Comparison of ENCODE assay signal across 15 cellular contexts in the genomic region with DNA sequence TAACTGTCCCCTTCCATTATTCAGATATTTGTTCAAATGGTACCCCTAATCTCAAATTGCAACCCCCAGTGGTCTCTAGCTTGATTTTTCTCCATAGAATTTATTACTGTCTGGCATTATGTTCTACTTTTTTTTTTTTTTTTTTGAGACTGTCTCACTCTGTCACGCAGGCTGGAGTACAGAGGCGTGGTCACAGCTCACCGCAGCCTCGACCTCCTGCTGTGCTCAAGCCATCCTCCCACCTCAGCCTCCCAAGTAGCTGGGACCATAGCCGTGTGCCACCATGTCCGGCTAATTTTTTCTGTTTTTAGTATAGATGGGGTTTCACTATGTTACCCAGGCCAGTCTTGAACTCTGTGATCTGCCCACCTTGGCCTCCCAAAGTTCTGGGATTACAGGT. TPM values are rescaled to one million over a fixed set of nuclear protein-coding genes. Genes with fewer than 3 reads are reported as not detected.
DNase-seq lines count a peak whose midpoint lies in the region; ATAC-seq, FAIRE-seq and TF ChIP-seq lines count a peak whose summit lies in the region.
"Had no signal": no experiment of that assay in that cellular context is flagged by ENCODE, and none has a peak within 500 bp of the region (broad histone marks: within the 10 kb centered on the region; RNA-seq: fewer than 3 reads in every experiment).

No MANE protein-coding gene starts in this region.

- no peak for TF ChIP-seq CTCF in neural crest cell (conservative IDR thresholded peaks at IDR 0.05)
- TF ChIP-seq CTCF in Caco-2 (IDR thresholded peaks at IDR 0.05; ENCODE audit: insufficient read depth in 1 of 2, low read depth in 1 of 2, low read length in 1 of 2, severe bottlenecking in 1 of 2, unreplicated experiment in 1 of 2) = no peak

- H3K36me3 Mint-ChIP-seq in CD8-positive, alpha-beta memory T cell = peaks cover 0 to 17% (median under 1%) of the 10 kb centered on the region in 3 donors
- peaks cover 22% of the 10 kb centered on the region for H3K36me3 Mint-ChIP-seq in activated CD8-positive, alpha-beta T cell treated with anti-CD3 and anti-CD28 coated beads, Interleukin-2, amount 10 ng/mL, durations not matched to agents 7 days and 5 days (ENCODE audit: low read depth)
- H3K36me3 Mint-ChIP-seq in neural crest cell (ENCODE audit: low read depth) (no peaks in the 10 kb centered on the region), Caco-2 (ENCODE audit: insufficient read depth, unreplicated experiment) (peaks cover 10% of the 10 kb centered on the region)

- DNase-seq in CD8-positive, alpha-beta memory T cell = no peak
- no peak for DNase-seq in activated CD8-positive, alpha-beta T cell treated with anti-CD3 and anti-CD28 coated beads, Interleukin-2, amount 10 ng/mL, durations not matched to agents 7 days and 5 days
- DNase-seq in neural crest cell (ENCODE audit: low read depth, low spot score) (no peak), frontal cortex (ENCODE audit: low spot score in 2 of 2) (no peak), NCI-H1417 (lab: John Stamatoyannopoulos, UW) (no peak), Caco-2 (no peak)
- DNase-seq: colonic mucosa, erythroblast had no signal

- ATAC-seq in HG03354 (IDR thresholded peaks at IDR 0.05; ENCODE audit: poor library complexity, severe bottlenecking, unreplicated experiment) = peak; percentile 7
- ATAC-seq in activated CD8-positive, alpha-beta T cell treated with anti-CD3 and anti-CD28 coated beads, Interleukin-2, amount 10 ng/mL, durations not matched to agents 7 days and 5 days = no peak
- ATAC-seq: WTC11 had no signal

- FAIRE-seq in frontal cortex (lab: Jason Lieb, UNC) = no peak
- FAIRE-seq: G401.6, keratinocyte had no signal

- H3K4me1 ChIP-seq in CD8-positive, alpha-beta memory T cell (ENCODE audit: insufficient read depth, low read length) = peaks cover 60% of the 10 kb centered on the region
- peaks cover 10% of the 10 kb centered on the region for H3K4me1 ChIP-seq in Caco-2

- no peaks in the 10 kb centered on the region for H3K9me3 Mint-ChIP-seq in CD8-positive, alpha-beta memory T cell
- H3K9me3 Mint-ChIP-seq in activated CD8-positive, alpha-beta T cell treated with anti-CD3 and anti-CD28 coated beads, Interleukin-2, amount 10 ng/mL, durations not matched to agents 7 days and 5 days (ENCODE audit: insufficient read depth) = no peaks in the 10 kb centered on the region
- H3K9me3 Mint-ChIP-seq in neural crest cell (no peaks in the 10 kb centered on the region), Caco-2 (ENCODE audit: unreplicated experiment) (no peaks in the 10 kb centered on the region)
- H3K9me3 Mint-ChIP-seq: WTC11 had no signal

- peak overlapping the region; percentile 53 for H3K27ac ChIP-seq in CD8-positive, alpha-beta memory T cell (ENCODE audit: low read depth, low read length)
- H3K27ac ChIP-seq: C4-2B had no signal

- H3K4me3 Mint-ChIP-seq in CD8-positive, alpha-beta memory T cell = peak overlapping the region; percentile 76 to 99 (median 89)
- peak overlapping the region; percentile 95 for H3K4me3 Mint-ChIP-seq in activated CD8-positive, alpha-beta T cell treated with anti-CD3 and anti-CD28 coated beads, Interleukin-2, amount 10 ng/mL, durations not matched to agents 7 days and 5 days
- H3K4me3 Mint-ChIP-seq in neural crest cell (peak overlapping the region; percentile 98), Caco-2 (ENCODE audit: unreplicated experiment) (no peak overlapping the region)
- H3K4me3 Mint-ChIP-seq: WTC11 had no signal

- H3K4me3 ChIP-seq in CD8-positive, alpha-beta memory T cell (ENCODE audit: low read length) = no peak overlapping the region
- H3K4me3 ChIP-seq in Caco-2 (ENCODE audit: low read depth, low read length) = no peak overlapping the region
- H3K4me3 ChIP-seq: ascending aorta, colonic mucosa had no signal

- peak overlapping the region; percentile 88 to 99 (median 95) for H3K27ac Mint-ChIP-seq in CD8-positive, alpha-beta memory T cell
- peak overlapping the region; percentile 97 for H3K27ac Mint-ChIP-seq in activated CD8-positive, alpha-beta T cell treated with anti-CD3 and anti-CD28 coated beads, Interleukin-2, amount 10 ng/mL, durations not matched to agents 7 days and 5 days
- no peak overlapping the region for H3K27ac Mint-ChIP-seq in neural crest cell (ENCODE audit: unreplicated experiment)
- H3K27ac Mint-ChIP-seq in Caco-2 (ENCODE audit: unreplicated experiment) = no peak overlapping the region
- H3K27ac Mint-ChIP-seq: WTC11 had no signal

- H3K9me3 ChIP-seq in CD8-positive, alpha-beta memory T cell (ENCODE audit: low read length) = no peaks in the 10 kb centered on the region
- no peaks in the 10 kb centered on the region for H3K9me3 ChIP-seq in Caco-2
- H3K9me3 ChIP-seq: ascending aorta, colonic mucosa, tibial nerve had no signal

- peaks cover 61 to 66% (median 64%) of the 10 kb centered on the region in 3 donors for H3K4me1 Mint-ChIP-seq in CD8-positive, alpha-beta memory T cell
- H3K4me1 Mint-ChIP-seq in activated CD8-positive, alpha-beta T cell treated with anti-CD3 and anti-CD28 coated beads, Interleukin-2, amount 10 ng/mL, durations not matched to agents 7 days and 5 days (ENCODE audit: low read depth) = peaks cover 69% of the 10 kb centered on the region
- H3K4me1 Mint-ChIP-seq in neural crest cell (peaks cover 22% of the 10 kb centered on the region), Caco-2 (ENCODE audit: low read depth, unreplicated experiment) (peaks cover 8% of the 10 kb centered on the region)

- H3K27me3 Mint-ChIP-seq in CD8-positive, alpha-beta memory T cell = peaks cover 0 to 1% of the 10 kb centered on the region in 2 donors
- H3K27me3 Mint-ChIP-seq in activated CD8-positive, alpha-beta T cell treated with anti-CD3 and anti-CD28 coated beads, Interleukin-2, amount 10 ng/mL, durations not matched to agents 7 days and 5 days (ENCODE audit: low read depth) = no peaks in the 10 kb centered on the region
- H3K27me3 Mint-ChIP-seq in neural crest cell (ENCODE audit: low read depth) (peaks cover 9% of the 10 kb centered on the region), Caco-2 (ENCODE audit: insufficient read depth, unreplicated experiment) (no peaks in the 10 kb centered on the region)

- POLR2A ChIA-PET in CD8-positive, alpha-beta memory T cell (lab: Charles Lee) = interaction anchor here (0.6 to 3.4 kb wide), 2 partner anchors 52 to 762 kb away, joined by 6 to 21 read pairs; a partner anchor contains a TSS
- POLR2A ChIA-PET in activated CD8-positive, alpha-beta T cell treated with anti-CD3 and anti-CD28 coated beads, Interleukin-2, amount 10 ng/mL, durations not matched to agents 7 days and 5 days (lab: Charles Lee) = interaction anchor here (6.2 kb wide), 1 partner anchor 52 kb away, joined by 51 read pairs; a partner anchor contains a TSS
- POLR2A ChIA-PET in Caco-2 (lab: Charles Lee) = no interaction called here

- intact Hi-C loops in Caco-2 (cut with micrococcal nuclease; ENCODE audit: unreplicated experiment) = loop anchor here (10.0 kb wide), 2 partner anchors 219 to 369 kb away; no protein-coding TSS in a partner anchor

- no peaks in the 10 kb centered on the region for H3K27me3 ChIP-seq in CD8-positive, alpha-beta memory T cell (ENCODE audit: insufficient read depth, low read length, poor library complexity, severe bottlenecking)
- H3K27me3 ChIP-seq in Caco-2 (replicated peaks; ENCODE audit: control insufficient read depth, insufficient read depth, low read length) = no peaks in the 10 kb centered on the region
- H3K27me3 ChIP-seq: ascending aorta, colonic mucosa, tibial nerve had no signal

- no TSS peak for BruUV-seq in Caco-2 (replicated peaks; lab: Mats Ljungman, UMichigan)

- CTCF ChIA-PET in CD8-positive, alpha-beta memory T cell (lab: Charles Lee) = interaction anchor here (2.6 to 4.7 kb wide), 2 partner anchors 40 to 76 kb away, joined by 7 to 28 read pairs; no protein-coding TSS in a partner anchor
- CTCF ChIA-PET in activated CD8-positive, alpha-beta T cell treated with anti-CD3 and anti-CD28 coated beads, Interleukin-2, amount 10 ng/mL, durations not matched to agents 7 days and 5 days (lab: Charles Lee) = interaction anchor here (0.7 to 4.4 kb wide), 7 partner anchors 8 to 216 kb away, joined by 3 to 32 read pairs (median 4); a partner anchor contains a TSS
- CTCF ChIA-PET in Caco-2 (lab: Charles Lee) = no interaction called here

- H3K36me3 ChIP-seq in CD8-positive, alpha-beta memory T cell (ENCODE audit: insufficient read depth, low read length) = no peaks in the 10 kb centered on the region
- no peaks in the 10 kb centered on the region for H3K36me3 ChIP-seq in Caco-2 (ENCODE audit: control insufficient read depth, insufficient read depth, low read length)
- H3K36me3 ChIP-seq: ascending aorta, colonic mucosa had no signal

RNA-seq across cellular contexts. Expression of a gene that starts 2.0 kb away (rescaled TPM):
- 10 to 100 TPM; 63.5 to 74.0 TPM for total RNA-seq in CD8-positive, alpha-beta memory T cell
- polyA plus RNA-seq in CD8-positive, alpha-beta memory T cell = 121 TPM
- 10 to 100 TPM; 77.6 to 85.0 TPM for total RNA-seq in activated CD8-positive, alpha-beta T cell treated with anti-CD3 and anti-CD28 coated beads, Interleukin-2, amount 10 ng/mL, durations not matched to agents 7 days and 5 days
- total RNA-seq in neural crest cell = 25.8 and 28.6 TPM in 2 replicates
- 97.4 TPM for total RNA-seq in frontal cortex
- 88.2 and 99.3 TPM in 2 replicates for total RNA-seq in Caco-2 (2022)

RNA-seq across cellular contexts. Expression of a gene that starts 52.6 kb away (rescaled TPM):
- total RNA-seq in CD8-positive, alpha-beta memory T cell = 10 to 100 TPM; 54.5 to 61.5 TPM
- polyA plus RNA-seq in CD8-positive, alpha-beta memory T cell = 59.5 TPM
- 100 to 1,000 TPM; 119 to 128 TPM for total RNA-seq in activated CD8-positive, alpha-beta T cell treated with anti-CD3 and anti-CD28 coated beads, Interleukin-2, amount 10 ng/mL, durations not matched to agents 7 days and 5 days
- total RNA-seq in neural crest cell = 96.1 and 96.8 TPM in 2 replicates
- total RNA-seq in frontal cortex = 118 TPM
- 146 and 149 TPM in 2 replicates for total RNA-seq in Caco-2 (2022)

Comparison
In these comparisons a context has a peak if more than half of its experiments do, and no peak if none do; other contexts are left out.
1. H3K27ac Mint-ChIP-seq: peak in CD8-positive, alpha-beta memory T cell (8 of 8) and activated CD8-positive, alpha-beta T cell treated with anti-CD3 and anti-CD28 coated beads, Interleukin-2, amount 10 ng/mL, durations not matched to agents 7 days and 5 days (single experiment); none in neural crest cell (single experiment) and Caco-2 (single experiment).